ENCODE assay signal across 9 cellular contexts in the genomic region with DNA sequence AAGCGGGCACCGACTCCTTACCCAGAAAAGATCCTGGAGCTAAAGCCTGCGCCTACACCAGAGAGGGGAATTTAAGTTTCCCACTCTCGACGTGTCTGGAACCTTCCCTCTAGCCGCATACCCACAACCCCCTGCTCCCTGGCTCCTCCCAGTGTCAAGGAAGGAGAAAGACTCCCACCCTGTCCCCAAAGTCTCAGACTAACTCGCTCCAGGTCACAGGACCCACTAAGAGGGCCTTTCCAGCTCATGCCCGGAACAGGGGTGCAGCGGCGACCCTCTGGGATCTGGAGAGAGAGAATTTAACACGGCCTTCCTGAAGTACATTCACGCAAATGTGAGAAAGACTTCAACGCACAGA. TPM values are rescaled to one million over a fixed set of nuclear protein-coding genes. Genes with fewer than 3 reads are reported as not detected.
DNase-seq lines count a peak whose midpoint lies in the region; ATAC-seq and TF ChIP-seq lines count a peak whose summit lies in the region.
"Had no signal": no experiment of that assay in that cellular context is flagged by ENCODE, and none has a peak within 500 bp of the region (broad histone marks: within the 10 kb centered on the region; RNA-seq: fewer than 3 reads in every experiment).

No MANE protein-coding gene starts in this region.

- intact Hi-C loops in right lobe of liver (cut with DNase I), result no loop called here

- no peak overlapping the region for H3K4me3 ChIP-seq in right lobe of liver

- no peaks in the 10 kb centered on the region for H3K36me3 Mint-ChIP-seq in activated naive CD8-positive, alpha-beta T cell treated with anti-CD3 and anti-CD28 coated beads for 36 hours

- no peak for TF ChIP-seq POLR2A in right lobe of liver (IDR thresholded peaks at IDR 0.05)

- no peaks in the 10 kb centered on the region for H3K36me3 ChIP-seq in right lobe of liver

- 7% methylated on average over 7 of the region's 13 CpGs for WGBS in right lobe of liver (ENCODE audit: insufficient coverage, low coverage, low lambda C conversion rate, missing lambda C conversion rate)

- H3K27ac Mint-ChIP-seq in activated naive CD8-positive, alpha-beta T cell treated with anti-CD3 and anti-CD28 coated beads for 36 hours, result peak overlapping the region; percentile 29
- H3K27ac Mint-ChIP-seq: activated naive CD4-positive, alpha-beta T cell treated with anti-CD3 and anti-CD28 coated beads, Interleukin-2, amount 50 U/mL, for 72 hours had no signal

- peaks cover 0 to 25% (median 5%) of the 10 kb centered on the region in 4 donors for H3K4me1 ChIP-seq in right lobe of liver

- peaks cover 92% of the 10 kb centered on the region for H3K27me3 Mint-ChIP-seq in activated naive CD8-positive, alpha-beta T cell treated with anti-CD3 and anti-CD28 coated beads for 36 hours

- no peaks in the 10 kb centered on the region for H3K9me3 ChIP-seq in right lobe of liver

- no peaks in the 10 kb centered on the region for H3K9me3 Mint-ChIP-seq in activated naive CD8-positive, alpha-beta T cell treated with anti-CD3 and anti-CD28 coated beads for 36 hours
- H3K9me3 Mint-ChIP-seq: activated naive CD4-positive, alpha-beta T cell treated with anti-CD3 and anti-CD28 coated beads, Interleukin-2, amount 50 U/mL, for 72 hours had no signal

- DNase-seq in activated CD4-positive, alpha-beta T cell treated with anti-CD3 and anti-CD28 coated beads for 48 hours, result peak; percentile 25
- DNase-seq in activated CD4-positive, alpha-beta T cell treated with anti-CD3 and anti-CD28 coated beads, Interleukin-2, amount 50 U/mL, for 1 hour, result no peak
- no peak for DNase-seq in activated naive CD8-positive, alpha-beta T cell treated with anti-CD3 and anti-CD28 coated beads for 36 hours
- DNase-seq in right lobe of liver, result no peak
- DNase-seq in superior temporal gyrus (ENCODE audit: extremely low spot score), result peak; percentile 43
- DNase-seq in SHP77 treated with DMSO at 0.1 percent for 48 hours (lab: John Stamatoyannopoulos, UW), result no peak
- DNase-seq in T-helper 9 cell, result no peak
- DNase-seq in GM19238 (ENCODE audit: insufficient read length, low spot score), result no peak

- ATAC-seq in right lobe of liver, result peak; percentile 11 to 49 (median 21)

- H3K4me3 Mint-ChIP-seq in activated naive CD8-positive, alpha-beta T cell treated with anti-CD3 and anti-CD28 coated beads for 36 hours, result peak overlapping the region; percentile 71

- H3K27me3 ChIP-seq in right lobe of liver, result peaks cover 10 to 41% of the 10 kb centered on the region in 2 donors

- no peak overlapping the region for H3K27ac ChIP-seq in right lobe of liver

- peaks cover 37% of the 10 kb centered on the region for H3K4me1 Mint-ChIP-seq in activated naive CD8-positive, alpha-beta T cell treated with anti-CD3 and anti-CD28 coated beads for 36 hours

- no peak for TF ChIP-seq CTCF in right lobe of liver (IDR thresholded peaks at IDR 0.05)

RNA-seq across cellular contexts. Expression of a gene that starts 3.9 kb away (rescaled TPM):
- not detected for total RNA-seq in activated naive CD8-positive, alpha-beta T cell treated with anti-CD3 and anti-CD28 coated beads for 36 hours
- total RNA-seq in right lobe of liver, result not detected
- total RNA-seq: activated naive CD4-positive, alpha-beta T cell treated with anti-CD3 and anti-CD28 coated beads, Interleukin-2, amount 50 U/mL, for 72 hours had no signal

RNA-seq across cellular contexts. Expression of a gene that starts 23.7 kb away (rescaled TPM):
- 10 to 100 TPM in 1 of 2 experiments, 1 to 10 TPM in 1; 9.6 to 15.7 TPM for total RNA-seq in activated naive CD8-positive, alpha-beta T cell treated with anti-CD3 and anti-CD28 coated beads for 36 hours
- 10 to 100 TPM in 1 of 6 experiments, 1 to 10 TPM in 5; 5.1 to 11.5 (median 7.4) TPM for total RNA-seq in right lobe of liver

Comparison
In these comparisons a context has a peak if more than half of its experiments do, and no peak if none do; other contexts are left out.
1. DNase-seq: peak in activated CD4-positive, alpha-beta T cell treated with anti-CD3 and anti-CD28 coated beads for 48 hours (single experiment) and superior temporal gyrus (single experiment); none in activated CD4-positive, alpha-beta T cell treated with anti-CD3 and anti-CD28 coated beads, Interleukin-2, amount 50 U/mL, for 1 hour (single experiment), activated naive CD8-positive, alpha-beta T cell treated with anti-CD3 and anti-CD28 coated beads for 36 hours (single experiment), right lobe of liver (0 of 3), SHP77 treated with DMSO at 0.1 percent for 48 hours (single experiment), T-helper 9 cell (single experiment) and GM19238 (single experiment).